8 cellular contexts compared by ENCODE assay signal in the genomic region with DNA sequence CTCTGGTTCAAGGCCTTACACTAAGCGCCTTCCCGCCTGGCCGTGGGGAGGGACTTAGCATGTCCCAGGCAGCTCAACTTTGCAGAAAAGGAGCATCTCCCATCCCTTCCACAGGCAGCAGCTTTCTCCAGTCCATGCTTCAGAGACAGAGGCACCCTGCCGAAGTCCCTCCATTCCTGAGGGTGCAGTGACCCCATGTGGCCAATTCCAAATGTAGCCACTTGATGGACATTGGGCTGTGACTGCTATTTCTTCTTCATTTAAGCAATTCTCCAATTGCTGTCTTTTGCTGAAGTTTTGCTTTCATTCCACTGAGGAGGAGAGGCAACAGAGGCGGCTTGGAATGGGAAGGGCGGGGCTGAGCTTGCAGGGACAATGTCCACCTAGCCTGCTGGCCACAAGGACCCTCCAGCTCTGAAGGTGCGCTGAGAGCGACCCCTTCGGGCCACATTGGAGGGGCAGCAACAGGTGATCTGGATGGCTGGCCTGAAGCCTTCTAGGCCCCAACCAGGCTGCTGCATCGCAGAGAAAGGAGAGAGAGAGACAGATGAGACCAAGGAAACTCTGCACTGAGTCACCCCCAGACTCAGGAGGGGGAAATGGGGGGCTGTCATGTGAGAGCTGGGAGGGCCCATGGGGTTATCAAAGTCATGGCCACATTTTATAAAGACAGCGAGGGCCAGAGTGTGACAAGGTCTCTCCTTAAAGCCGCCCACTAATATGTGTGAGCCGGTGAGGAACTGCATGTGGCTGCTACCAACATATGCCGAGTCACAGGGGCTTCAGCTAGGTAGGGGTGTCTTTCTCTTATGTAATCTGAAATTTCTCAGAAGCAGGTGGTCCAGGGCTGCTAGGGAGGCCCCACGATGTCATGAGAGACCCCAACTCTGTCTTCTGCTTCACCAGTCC.
DNase-seq lines count a peak whose midpoint lies in the region; ATAC-seq and TF ChIP-seq lines count a peak whose summit lies in the region.

No MANE protein-coding gene starts in this region.

- peak; percentile 93 for ATAC-seq in SK-N-SH treated with all-trans-retinoic acid at 6 μM for 48 hours
- peak; percentile 41 for ATAC-seq in esophagus mucosa
- no peak for ATAC-seq in HG03139 (IDR thresholded peaks at IDR 0.05; ENCODE audit: unreplicated experiment)

- DNase-seq in NCI-H524 (lab: John Stamatoyannopoulos, UW) (peak; percentile 59 to 76), NCI-H524 treated with DMSO at 0.1 percent for 48 hours (lab: John Stamatoyannopoulos, UW) (no peak), KBM-7 (peak; percentile 51), midbrain (lab: John Stamatoyannopoulos, UW) (peak; percentile 73), KG1 (lab: John Stamatoyannopoulos, UW) (no peak)

- in situ Hi-C loops in KBM-7 (cut with MboI; ENCODE audit: low pct_unique_long_range_greater_than_20kb, low sequenced_read_pairs) = no loop called here

TF ChIP-seq in SK-N-SH treated with all-trans-retinoic acid at 6 μM for 48 hours, 23 proteins besides CTCF, POLR2A, EP300 and RAD21:
- TF ChIP-seq TCF4 (CRISPR knock-in tag; IDR thresholded peaks at IDR 0.05; ENCODE audit: borderline replicate concordance) (no peak), ARNTL (CRISPR knock-in tag; IDR thresholded peaks at IDR 0.05; ENCODE audit: borderline replicate concordance, low read depth) (no peak)

Comparison
In these comparisons a context has a peak if more than half of its experiments do, and no peak if none do; other contexts are left out.
1. DNase-seq: peak in NCI-H524 (2 of 2), KBM-7 (single experiment) and midbrain (single experiment); none in NCI-H524 treated with DMSO at 0.1 percent for 48 hours (single experiment) and KG1 (single experiment).